5 cellular contexts compared by ENCODE assay signal in the genomic region with DNA sequence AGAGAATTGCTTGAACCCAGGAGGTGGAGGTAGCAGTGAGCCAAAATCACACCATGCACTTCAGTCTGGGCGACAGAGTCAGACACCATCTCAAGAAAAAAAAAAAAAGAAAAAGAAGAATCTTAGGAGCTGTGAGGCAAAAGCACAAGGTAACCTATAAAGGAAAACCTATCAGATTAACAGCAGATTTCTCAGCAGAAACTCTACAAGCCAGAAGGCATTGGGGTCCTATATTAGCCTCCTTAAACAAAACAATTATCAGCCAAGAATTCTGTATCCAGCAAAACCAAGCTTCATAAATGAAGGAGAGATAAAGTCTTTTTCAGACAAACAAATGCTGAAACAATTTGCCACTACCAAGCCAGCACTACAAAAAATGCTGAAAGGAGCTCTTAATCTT. TPM values are rescaled to one million over a fixed set of nuclear protein-coding genes. Genes with fewer than 3 reads are reported as not detected.
"Had no signal": no experiment of that assay in that cellular context is flagged by ENCODE, and none has a peak within 500 bp of the region (broad histone marks: within the 10 kb centered on the region; RNA-seq: fewer than 3 reads in every experiment).

No MANE protein-coding gene starts in this region.

RNA-seq across cellular contexts. Expression of a gene that starts 24.9 kb away (rescaled TPM):
- total RNA-seq: activated CD4-positive, alpha-beta memory T cell treated with anti-CD3 and anti-CD28 coated beads, Interleukin-2, amount 10 ng/mL, durations not matched to agents 7 days and 5 days; activated CD4-positive, alpha-beta T cell treated with anti-CD3 and anti-CD28 coated beads, Interleukin-2, amount 10 ng/mL, durations not matched to agents 7 days and 5 days; activated CD8-positive, alpha-beta T cell treated with anti-CD3 and anti-CD28 coated beads for 36 hours; T-helper 1 cell treated with Interleukin-12 subunit alpha and Interleukin-12 subunit beta and Interleukin-4 antibody, amounts not matched to agents 30 ng/mL and 1 ng/mL, for 36 hours; T-helper 17 cell had no signal
